27 cellular contexts compared by ENCODE assay signal in the genomic region with DNA sequence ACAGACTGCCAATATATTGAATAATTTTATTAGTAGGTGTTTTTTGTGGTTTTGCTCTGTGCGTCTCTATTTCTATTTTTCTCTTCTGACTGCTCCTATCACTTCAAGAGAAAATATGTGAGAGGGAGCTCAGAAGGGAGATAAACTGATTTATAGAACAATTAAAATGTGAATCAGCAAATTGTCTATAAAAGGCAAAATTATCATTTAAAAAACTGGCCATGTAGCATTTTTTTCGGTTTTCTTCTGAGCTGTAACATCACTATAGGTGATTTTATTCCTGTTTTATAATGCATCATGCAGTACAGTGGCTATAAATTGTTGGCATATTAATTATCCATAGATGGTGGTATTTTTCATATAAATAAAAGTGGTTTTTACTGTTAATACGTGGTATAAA.
"Had no signal": no experiment of that assay in that cellular context is flagged by ENCODE, and none has a peak within 500 bp of the region (broad histone marks: within the 10 kb centered on the region; RNA-seq: fewer than 3 reads in every experiment).

No MANE protein-coding gene starts in this region.

- H3K4me3 ChIP-seq: stomach, suprapubic skin, testis, thoracic aorta, thyroid gland, tibial artery, tibial nerve, transverse colon, upper lobe of left lung, upper lobe of right lung, uterus, vagina had no signal

- ATAC-seq: stimulated activated effector memory CD8-positive, alpha-beta T cell treated with anti-CD3 and anti-CD28 coated beads, Interleukin-12 subunit alpha, Interleukin-12 subunit beta, amount 100 ng/mL, for 72 hours; stimulated activated memory B cell treated with anti-CD40 and anti-IgM and Interleukin-4, amounts not matched to agents 10 μg/mL and 1 μg/mL and 100 μg/mL, for 72 hours; stimulated activated naive B cell treated with anti-CD40 and anti-IgM and Interleukin-4, amounts not matched to agents 10 μg/mL and 1 μg/mL and 100 μg/mL, for 72 hours; stimulated activated naive CD8-positive, alpha-beta T cell treated with anti-CD3 and anti-CD28 coated beads, Interleukin-15, amount 100 ng/mL, for 72 hours; stimulated activated naive CD8-positive, alpha-beta T cell treated with anti-CD3 and anti-CD28 coated beads, Interleukin-15, Interleukin-2, amounts not matched to agents 100 U/mL and 50 U/mL, for 24 hours; upper lobe of right lung had no signal

- H3K27me3 ChIP-seq: stomach, suprapubic skin, testis, thyroid gland, tibial artery, tibial nerve, transverse colon, upper lobe of left lung, upper lobe of right lung, uterus, vagina had no signal

- H3K36me3 ChIP-seq: stomach, suprapubic skin, thoracic aorta, thyroid gland, tibial artery, tibial nerve, transverse colon, upper lobe of left lung, upper lobe of right lung, uterus, vagina had no signal

- H3K27ac ChIP-seq: stomach, suprapubic skin, testis, thoracic aorta, thyroid gland, tibial artery, tibial nerve, transverse colon, upper lobe of left lung, upper lobe of right lung, uterus, vagina had no signal

- H3K9me3 ChIP-seq: suprapubic skin, testis, thoracic aorta, thyroid gland, tibial artery, tibial nerve, transverse colon, upper lobe of left lung, upper lobe of right lung, uterus, vagina had no signal

- DNase-seq: stimulated activated CD4-positive, alpha-beta T cell treated with anti-CD3 and anti-CD28 coated beads, Interleukin-2, amount 100 ng/mL, for 48 hours; stimulated activated CD4-positive, alpha-beta T cell treated with anti-CD3 and anti-CD28 coated beads, Interleukin-4, amount 100 ng/mL, for 1 hour; stimulated activated CD4-positive, alpha-beta T cell treated with anti-CD3 and anti-CD28 coated beads, Interleukin-4, amount 100 ng/mL, for 24 hours; stimulated activated CD4-positive, alpha-beta T cell treated with anti-CD3 and anti-CD28 coated beads, Interleukin-4, amount 100 ng/mL, for 4 hours; stimulated activated CD8-positive, alpha-beta memory T cell treated with anti-CD3 and anti-CD28 coated beads, Interleukin-4, amount 100 ng/mL, for 48 hours; stimulated activated naive B cell treated with anti-CD40 and anti-IgM and Interleukin-4, amounts not matched to agents 10 μg/mL and 1 μg/mL and 100 μg/mL, for 72 hours; stimulated activated naive CD4-positive, alpha-beta T cell; stimulated activated naive CD4-positive, alpha-beta T cell treated with Interleukin-2 at 50 U/mL for 16 hours; stimulated activated naive CD8-positive, alpha-beta T cell treated with anti-CD3 and anti-CD28 coated beads, Interleukin-15, amount 100 ng/mL, for 72 hours; stimulated activated naive CD8-positive, alpha-beta T cell treated with anti-CD3 and anti-CD28 coated beads, Interleukin-15, Interleukin-2, amounts not matched to agents 100 U/mL and 50 U/mL, for 24 hours; stomach; substantia nigra; testis; thyroid gland; tibial artery; transverse colon; trophoblast cell; upper lobe of left lung; upper lobe of right lung; uterus had no signal

- FAIRE-seq: urothelium cell line had no signal

- H3K4me1 ChIP-seq: stomach, suprapubic skin, testis, thyroid gland, tibial artery, tibial nerve, transverse colon, upper lobe of left lung, upper lobe of right lung, uterus, vagina had no signal
